ENCODE assay signal across 8 cellular contexts in genomic region chr9:19922476-19923118, GRCh38.
DNase-seq lines count a peak whose midpoint lies in the region; ATAC-seq and TF ChIP-seq lines count a peak whose summit lies in the region.

No MANE protein-coding gene starts in this region.

- no peak overlapping the region for H3K27ac ChIP-seq in mammary epithelial cell (ENCODE audit: insufficient read depth, low read depth, low read length)
- H3K27ac ChIP-seq in esophagus squamous epithelium = no peak overlapping the region

- BruUV-seq in mammary epithelial cell (replicated peaks; lab: Mats Ljungman, UMichigan) = no TSS peak

- DNase-seq in NCI-H2196 (lab: John Stamatoyannopoulos, UW; ENCODE audit: unreplicated experiment) = peak; percentile 29
- DNase-seq in mammary epithelial cell = peak; percentile 51
- DNase-seq in middle frontal gyrus (ENCODE audit: extremely low spot score, low spot score) = peak; percentile 75
- DNase-seq in esophagus squamous epithelium (lab: John Stamatoyannopoulos, UW) = no peak
- no peak for DNase-seq in activated CD4-positive, CD25-positive, alpha-beta regulatory T cell treated with anti-CD3 and anti-CD28 coated beads, Interleukin-2, amount 50 U/mL, for 72 hours

- dilution Hi-C loops in mammary epithelial cell (cut with HindIII; ENCODE audit: low sequenced_read_pairs) = no loop called here

- H3K4me3 ChIP-seq in GM12875 (ENCODE audit: low read depth, low read length) = no peak overlapping the region
- H3K4me3 ChIP-seq in mammary epithelial cell (replicated peaks in 1 of 3; ENCODE audit: insufficient read depth in 1 of 3, low read depth in 2 of 3, low read length in 3 of 3) = no peak overlapping the region
- no peak overlapping the region for H3K4me3 ChIP-seq in esophagus squamous epithelium

- H3K4me1 ChIP-seq in mammary epithelial cell (ENCODE audit: insufficient read depth, low read length) (no peaks in the 10 kb centered on the region), esophagus squamous epithelium (peaks cover 0 to 11% (median 6%) of the 10 kb centered on the region in 3 donors)

- intact Hi-C loops in mammary epithelial cell (cut with micrococcal nuclease) = loop anchor here (1.0 to 10.0 kb wide), 5 partner anchors 338 to 632 kb away; no protein-coding TSS in a partner anchor
- intact Hi-C loops in esophagus squamous epithelium (cut with DNase I) = no loop called here

- no peaks in the 10 kb centered on the region for H4K20me1 ChIP-seq in mammary epithelial cell (ENCODE audit: insufficient read depth, low read length)

- H3K27me3 ChIP-seq in mammary epithelial cell (ENCODE audit: insufficient read depth, low read length) (no peaks in the 10 kb centered on the region), esophagus squamous epithelium (peaks cover 0 to 8% (median 0%) of the 10 kb centered on the region in 4 donors)

- no peak overlapping the region for H3K9ac ChIP-seq in mammary epithelial cell (ENCODE audit: insufficient read depth, low read length)

- no peak for ATAC-seq in GM21717 (IDR thresholded peaks at IDR 0.05; ENCODE audit: unreplicated experiment)
- no peak for ATAC-seq in activated CD4-positive, CD25-positive, alpha-beta regulatory T cell treated with anti-CD3 and anti-CD28 coated beads, Interleukin-2, amount 50 U/mL, for 24 hours

- H2AFZ ChIP-seq in mammary epithelial cell (ENCODE audit: low read depth, low read length) = no peak overlapping the region

- WGBS in mammary epithelial cell (ENCODE audit: low coverage, missing lambda C conversion rate) = 55% methylated on average over 2 of the region's 2 CpGs
- WGBS in esophagus squamous epithelium, 2 donors = 35 to 55% methylated on average over 1 of the region's 2 CpGs

- H3K36me3 ChIP-seq in mammary epithelial cell (ENCODE audit: insufficient read depth, low read length) (no peaks in the 10 kb centered on the region), esophagus squamous epithelium (no peaks in the 10 kb centered on the region)

- TF ChIP-seq CTCF in GM12875 (IDR thresholded peaks at IDR 0.05; ENCODE audit: borderline replicate concordance, insufficient read depth, low read depth, low read length) (0 out of 2 replicates have a peak, but pooled peaks have one; percentile 5), mammary epithelial cell (conservative IDR thresholded peaks at IDR 0.05 in 1 of 2, IDR thresholded peaks at IDR 0.05 in 1 of 2; ENCODE audit: extremely low read depth in 1 of 2, insufficient read depth in 1 of 2, low read depth in 1 of 2, low read length in 2 of 2) (peak; percentile 53 to 85), esophagus squamous epithelium (IDR thresholded peaks at IDR 0.05) (peak in 2 of 6 experiments; percentile 27 to 46)

- CTCF ChIA-PET in mammary epithelial cell (lab: Charles Lee; ENCODE audit: low non-redundant PET) = interaction anchor here (0.6 to 0.7 kb wide), 3 partner anchors 405 to 458 kb away, joined by 4 to 7 read pairs (median 5); no protein-coding TSS in a partner anchor

- in situ Hi-C loops in mammary epithelial cell (cut with MboI; ENCODE audit: low sequenced_read_pairs in 2 of 2) = loop anchor here (5.0 to 10.0 kb wide), 3 partner anchors 428 to 435 kb away; no protein-coding TSS in a partner anchor

- no peak for TF ChIP-seq POLR2A in esophagus squamous epithelium (IDR thresholded peaks at IDR 0.05)

- H3K9me3 ChIP-seq in mammary epithelial cell (replicated peaks; ENCODE audit: insufficient read depth, low read length) (no peaks in the 10 kb centered on the region), esophagus squamous epithelium (no peaks in the 10 kb centered on the region)

- H3K79me2 ChIP-seq in mammary epithelial cell (ENCODE audit: insufficient read depth, low read length) = no peaks in the 10 kb centered on the region

- no peak overlapping the region for H3K4me2 ChIP-seq in mammary epithelial cell (ENCODE audit: insufficient read depth, low read depth, low read length)

Comparison
In these comparisons a context has a peak if more than half of its experiments do, and no peak if none do; other contexts are left out.
1. DNase-seq: peak in NCI-H2196 (single experiment), mammary epithelial cell (single experiment) and middle frontal gyrus (single experiment); none in esophagus squamous epithelium (single experiment) and activated CD4-positive, CD25-positive, alpha-beta regulatory T cell treated with anti-CD3 and anti-CD28 coated beads, Interleukin-2, amount 50 U/mL, for 72 hours (single experiment).